ENCODE assay signal across 1 cellular context in genomic region chr18:11728247-11728646, GRCh38.
TF ChIP-seq lines count a peak whose summit lies in the region.

No MANE protein-coding gene starts in this region.

TF ChIP-seq in K562, 482 proteins besides CTCF, POLR2A, EP300 and RAD21 (continued from another document):
- TF ChIP-seq HMGXB4 (CRISPR knock-in tag; IDR thresholded peaks at IDR 0.05) (no peak), RNF2 (IDR thresholded peaks at IDR 0.05) (no peak), ZNF639 (CRISPR knock-in tag; conservative IDR thresholded peaks at IDR 0.05 in 1 of 2, IDR thresholded peaks at IDR 0.05 in 1 of 2) (no peak), HDGF (IDR thresholded peaks at IDR 0.05) (no peak), HNRNPK (IDR thresholded peaks at IDR 0.05; ENCODE audit: low read depth, low read length, poor library complexity, severe bottlenecking) (no peak), PURB (CRISPR knock-in tag; IDR thresholded peaks at IDR 0.05; ENCODE audit: low read depth) (no peak), C11orf30 (IDR thresholded peaks at IDR 0.05; ENCODE audit: low read depth) (no peak), MTA2 (IDR thresholded peaks at IDR 0.05; ENCODE audit: low read depth) (no peak), HINFP (tag; conservative IDR thresholded peaks at IDR 0.05; ENCODE audit: low read depth) (no peak), NEUROD1 (IDR thresholded peaks at IDR 0.05; ENCODE audit: borderline replicate concordance, low read depth, low read length, partially characterized antibody) (no peak), E2F1 (CRISPR knock-in tag; IDR thresholded peaks at IDR 0.05) (no peak), CBX2 (IDR thresholded peaks at IDR 0.05; ENCODE audit: insufficient read depth, low read length, poor library complexity, severe bottlenecking) (no peak), FOXM1 (IDR thresholded peaks at IDR 0.05; ENCODE audit: low read depth) (no peak), FOXM1 (CRISPR knock-in tag; IDR thresholded peaks at IDR 0.05; ENCODE audit: low read depth) (no peak)
